16 cellular contexts compared by ENCODE assay signal in the genomic region with DNA sequence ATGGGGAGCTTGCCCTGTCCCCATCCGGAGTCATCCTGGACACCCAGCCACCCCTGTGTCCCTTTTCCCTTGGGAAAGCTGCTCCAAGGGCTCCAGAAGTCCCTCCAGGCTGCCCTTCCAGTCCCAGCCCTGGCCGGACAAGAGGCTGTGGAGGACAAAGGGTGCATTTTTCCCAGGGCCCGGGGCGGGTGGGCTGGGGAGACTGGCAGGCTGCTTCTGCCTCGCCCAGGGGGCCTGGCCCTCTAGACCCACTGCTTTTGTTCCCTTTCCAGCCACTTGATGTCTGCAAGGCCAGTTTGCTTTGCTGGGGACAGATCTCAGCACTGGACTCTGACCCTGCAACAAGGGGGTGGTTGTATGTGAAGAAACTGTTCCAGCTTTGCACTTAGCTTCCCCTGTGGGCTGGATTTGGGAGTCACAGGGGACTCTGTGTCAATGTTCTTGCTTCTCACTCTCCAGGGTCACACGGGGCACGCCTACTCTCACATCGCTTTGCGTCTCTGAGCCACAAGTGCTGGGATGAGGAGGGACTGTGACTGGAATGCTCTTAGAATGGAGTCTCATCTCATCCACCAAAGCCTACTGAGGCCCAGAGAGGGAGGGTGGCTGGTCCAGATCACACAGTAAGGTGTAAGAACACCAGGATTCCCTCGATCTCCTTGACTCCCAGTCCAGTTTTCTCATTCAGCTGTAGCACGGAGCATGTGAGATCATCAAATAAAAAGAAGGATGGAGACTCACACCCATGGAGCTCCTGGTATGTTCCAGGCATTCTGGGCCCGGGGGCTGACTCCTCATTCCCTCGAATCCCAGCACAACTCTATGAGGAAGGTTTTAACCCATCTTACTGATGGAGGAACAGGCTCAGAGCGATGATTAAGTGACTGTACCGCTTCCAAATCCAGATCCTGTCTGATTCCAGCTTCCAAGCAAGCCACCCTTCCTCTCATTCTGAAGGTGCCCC. TPM values are rescaled to one million over a fixed set of nuclear protein-coding genes. Genes with fewer than 3 reads are reported as not detected.
DNase-seq lines count a peak whose midpoint lies in the region; ATAC-seq and TF ChIP-seq lines count a peak whose summit lies in the region.
"Had no signal": no experiment of that assay in that cellular context is flagged by ENCODE, and none has a peak within 500 bp of the region (broad histone marks: within the 10 kb centered on the region; RNA-seq: fewer than 3 reads in every experiment).

No MANE protein-coding gene starts in this region.

- TF ChIP-seq POLR2A in thyroid gland (IDR thresholded peaks at IDR 0.05) = no peak

- no peaks in the 10 kb centered on the region for H3K27me3 ChIP-seq in thyroid gland
- H3K27me3 ChIP-seq: cardiac muscle cell had no signal

- peaks cover 6 to 41% of the 10 kb centered on the region in 2 donors for H3K4me1 ChIP-seq in thyroid gland

- WGBS in thyroid gland, 2 donors = 61 to 63% methylated on average over 15 of the region's 15 CpGs

- H3K36me3 ChIP-seq in thyroid gland = no peaks in the 10 kb centered on the region
- H3K36me3 ChIP-seq: cardiac muscle cell had no signal

- H3K9me3 ChIP-seq in thyroid gland = no peaks in the 10 kb centered on the region

- DNase-seq in M059J (ENCODE audit: low read depth) = peak; percentile 24
- peak; percentile 57 for DNase-seq in Right ventricle myocardium superior
- peak; percentile 41 for DNase-seq in myocyte (ENCODE audit: low read depth)
- DNase-seq in thyroid gland = no peak
- no peak for DNase-seq in GDM1 (lab: John Stamatoyannopoulos, UW)
- DNase-seq in activated T-cell treated with anti-CD3 and anti-CD28 coated beads for 4 hours = no peak
- DNase-seq in COR-L47 (lab: John Stamatoyannopoulos, UW) = no peak
- DNase-seq in GM10266 (ENCODE audit: extremely low spot score) = no peak
- DNase-seq: activated CD4-positive, alpha-beta T cell treated with anti-CD3 and anti-CD28 coated beads for 1 hour; CD4-positive, alpha-beta memory T cell; natural killer cell; NCI-H1105; stimulated activated CD4-positive, alpha-beta T cell treated with anti-CD3 and anti-CD28 coated beads, Interleukin-4, amount 100 ng/mL, for 1 hour; stimulated activated naive CD4-positive, alpha-beta T cell had no signal

- TF ChIP-seq CTCF in thyroid gland (IDR thresholded peaks at IDR 0.05) (no peak), GM10266 (IDR thresholded peaks at IDR 0.05; ENCODE audit: control insufficient read depth, insufficient read depth, low read depth, missing control alignments) (no peak)

- intact Hi-C loops in Right ventricle myocardium superior (cut with DNase I) = loop anchor here (5.0 kb wide), 4 partner anchors 43 to 453 kb away; no protein-coding TSS in a partner anchor
- intact Hi-C loops in thyroid gland (cut with DNase I) = loop anchor here (5.0 kb wide), 1 partner anchor 128 kb away; no protein-coding TSS in a partner anchor

- no peak overlapping the region for H3K4me3 ChIP-seq in thyroid gland (replicated peaks in 1 of 3)
- H3K4me3 ChIP-seq: cardiac muscle cell, GM23338 had no signal

- peak; percentile 27 for ATAC-seq in Right ventricle myocardium superior (ENCODE audit: poor library complexity)
- ATAC-seq: GM23338, natural killer cell had no signal

- peak overlapping the region; percentile 12 to 73 (median 57) for H3K27ac ChIP-seq in thyroid gland
- H3K27ac ChIP-seq: cardiac muscle cell had no signal

RNA-seq across cellular contexts. Expression of a gene that starts 59.9 kb away (rescaled TPM):
- 84.5 and 91.6 TPM in 2 replicates for total RNA-seq in M059J (2014; rRNA removed; shearing (Covaris generic))
- 30.3 TPM for total RNA-seq in Right ventricle myocardium superior
- 58.1 and 62.0 TPM in 2 replicates for total RNA-seq in myocyte
- 73.3 TPM for polyA plus RNA-seq in myocyte (2012)
- 100 to 1,000 TPM; 197 to 321 (median 253) TPM for total RNA-seq in thyroid gland

Comparison
In these comparisons a context has a peak if more than half of its experiments do, and no peak if none do; other contexts are left out.
1. DNase-seq: peak in M059J (single experiment), Right ventricle myocardium superior (single experiment) and myocyte (single experiment); none in thyroid gland (0 of 2), GDM1 (single experiment), activated T-cell treated with anti-CD3 and anti-CD28 coated beads for 4 hours (single experiment), COR-L47 (single experiment) and GM10266 (single experiment).